8 cellular contexts compared by ENCODE assay signal in the genomic region with DNA sequence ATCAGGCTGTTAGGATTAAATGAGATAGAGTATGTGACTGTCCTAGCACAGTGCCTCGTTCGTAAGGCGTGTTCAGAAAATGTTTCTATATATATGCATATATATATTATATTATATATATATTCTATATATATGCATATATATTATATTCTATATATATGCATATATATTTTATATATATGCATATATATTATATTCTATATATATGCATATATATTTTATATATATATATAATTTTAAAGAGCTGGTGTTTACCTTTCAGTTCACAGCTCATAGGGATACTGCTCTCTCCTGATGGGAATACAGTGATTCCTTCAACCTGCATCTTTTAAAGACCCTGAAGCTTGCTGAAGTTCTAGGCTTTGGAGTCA.
A peak's percentile ranks its signal among the peaks of the same experiment; 100 is the strongest.
DNase-seq lines count a peak whose midpoint lies in the region; TF ChIP-seq lines count a peak whose summit lies in the region.

No MANE protein-coding gene starts in this region.

- TF ChIP-seq CTCF in GM12864 (IDR thresholded peaks at IDR 0.05; ENCODE audit: low read depth, low read length, missing control alignments): no peak
- TF ChIP-seq CTCF in fibroblast of mammary gland (conservative IDR thresholded peaks at IDR 0.05; ENCODE audit: control insufficient read depth, insufficient read depth, low read depth, low read length): no peak
- no peak for TF ChIP-seq CTCF in retinal pigment epithelial cell (conservative IDR thresholded peaks at IDR 0.05; ENCODE audit: low read depth, low read length)
- TF ChIP-seq CTCF in GM10266 (IDR thresholded peaks at IDR 0.05; ENCODE audit: control insufficient read depth, insufficient read depth, low read depth, missing control alignments): no peak

- H3K36me3 ChIP-seq in SK-N-MC (ENCODE audit: insufficient read depth, low read length): peaks cover 48% of the 10 kb centered on the region

- H3K27ac ChIP-seq in SK-N-MC: peak overlapping the region; percentile 91

- no peaks in the 10 kb centered on the region for H3K9me3 ChIP-seq in SK-N-MC (ENCODE audit: low read depth, low read length)

- DNase-seq in GM12864 (ENCODE audit: low read depth) (no peak), SK-N-MC (ENCODE audit: low read depth, low spot score) (no peak), fibroblast of mammary gland (ENCODE audit: low read depth) (no peak), retinal pigment epithelial cell (ENCODE audit: low read depth) (no peak), COLO829 (ENCODE audit: low spot score) (no peak), RPMI8226 (no peak), GM10266 (ENCODE audit: extremely low spot score) (no peak), NCI-H526 (lab: John Stamatoyannopoulos, UW) (no peak)

- H3K4me3 ChIP-seq in GM12864 (ENCODE audit: low read depth, low read length): peak overlapping the region; percentile 100
- H3K4me3 ChIP-seq in SK-N-MC: peak overlapping the region; percentile 99
- peak overlapping the region; percentile 74 for H3K4me3 ChIP-seq in fibroblast of mammary gland (ENCODE audit: control insufficient read depth, low read depth, low read length)
- peak overlapping the region; percentile 87 for H3K4me3 ChIP-seq in retinal pigment epithelial cell (ENCODE audit: low read length)

- peak overlapping the region; percentile 99 for H3K9ac ChIP-seq in SK-N-MC (ENCODE audit: insufficient read length)
